ENCODE assay signal across 16 cellular contexts in the genomic region with DNA sequence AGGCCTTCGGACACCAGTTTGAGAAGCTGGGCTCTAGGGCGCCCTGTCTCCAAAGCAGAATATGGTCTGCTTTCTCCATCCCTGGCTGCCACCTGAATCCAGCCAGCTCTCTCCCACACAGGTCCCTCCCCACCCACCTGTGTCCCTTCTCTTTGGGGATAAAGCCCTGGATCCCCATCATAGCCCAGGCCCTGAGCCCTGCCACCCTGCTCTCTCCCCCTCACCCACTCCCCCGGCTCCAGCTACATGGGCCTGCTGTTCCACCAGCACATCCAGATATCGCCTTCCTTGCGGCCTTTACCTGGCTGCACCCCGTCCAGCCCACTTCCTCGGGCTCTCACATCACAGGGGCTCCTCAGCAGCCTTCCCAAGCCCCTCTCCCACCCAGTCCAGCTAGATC. TPM values are rescaled to one million over a fixed set of nuclear protein-coding genes. Genes with fewer than 3 reads are reported as not detected.
DNase-seq lines count a peak whose midpoint lies in the region; ATAC-seq, FAIRE-seq and TF ChIP-seq lines count a peak whose summit lies in the region.
"Had no signal": no experiment of that assay in that cellular context is flagged by ENCODE, and none has a peak within 500 bp of the region (broad histone marks: within the 10 kb centered on the region; RNA-seq: fewer than 3 reads in every experiment).

No MANE protein-coding gene starts in this region.

- intact Hi-C loops in left ventricle myocardium inferior (cut with micrococcal nuclease) (no loop called here), left cardiac atrium (cut with DNase I) (no loop called here), K562 (cut with micrococcal nuclease) (no loop called here), vagina (cut with DNase I) (no loop called here)

- peaks cover 95% of the 10 kb centered on the region for H3K79me2 ChIP-seq in K562 (ENCODE audit: control insufficient read depth, insufficient read depth, low read length)

- no peaks in the 10 kb centered on the region; the same call in 1 of the 2 replicates for H4K20me1 ChIP-seq in K562 (replicated peaks; ENCODE audit: control insufficient read depth, insufficient read depth, low read length)

- peaks cover 41 to 51% of the 10 kb centered on the region in 2 donors for H3K4me1 Mint-ChIP-seq in natural killer cell treated with Interleukin-12 subunit alpha and Interleukin-12 subunit beta and Interleukin-15 and Interleukin-18, amount 100 ng/mL, for 72 hours (ENCODE audit: low read depth in 2 of 2)

- H3K9me3 ChIP-seq in left ventricle myocardium inferior (replicated peaks): no peaks in the 10 kb centered on the region
- H3K9me3 ChIP-seq in K562 (replicated peaks; ENCODE audit: control insufficient read depth, insufficient read depth, low read depth, low read length): no peaks in the 10 kb centered on the region
- no peaks in the 10 kb centered on the region for H3K9me3 ChIP-seq in vagina
- H3K9me3 ChIP-seq: adrenal gland, heart right ventricle had no signal

- CTCF ChIA-PET in K562 (lab: Yijun Ruan, JAX; ENCODE audit: low intra/inter-chr PET ratio): no interaction called here

- H3K4me1 ChIP-seq in left ventricle myocardium inferior (peaks cover 97% of the 10 kb centered on the region), K562 (replicated peaks in 1 of 2; ENCODE audit: control insufficient read depth in 2 of 2, insufficient read depth in 2 of 2, low read length in 2 of 2) (peaks cover 65 to 76% of the 10 kb centered on the region in 2 experiments), vagina (peaks cover 89% of the 10 kb centered on the region), foreskin keratinocyte (peaks cover 14% of the 10 kb centered on the region)

- H3K36me3 ChIP-seq in left ventricle myocardium inferior: peaks cover under 1% of the 10 kb centered on the region
- H3K36me3 ChIP-seq in K562 (ENCODE audit: control insufficient read depth, insufficient read depth, low read length): peaks cover 44% of the 10 kb centered on the region
- no peaks in the 10 kb centered on the region for H3K36me3 ChIP-seq in vagina
- H3K36me3 ChIP-seq: adrenal gland had no signal

- H3K27me3 ChIP-seq in left ventricle myocardium inferior (ENCODE audit: low read depth) (no peaks in the 10 kb centered on the region), K562 (ENCODE audit: control insufficient read depth in 2 of 2, insufficient read depth in 2 of 2, low read length in 2 of 2) (no peaks in the 10 kb centered on the region), vagina (no peaks in the 10 kb centered on the region), foreskin keratinocyte (no peaks in the 10 kb centered on the region)
- H3K27me3 ChIP-seq: adrenal gland, heart right ventricle had no signal

- DNase-seq in left ventricle myocardium inferior: no peak
- DNase-seq in left cardiac atrium: no peak
- DNase-seq in K562 (ENCODE audit: extremely low read depth in 1 of 4, low spot score in 3 of 4): no peak
- no peak for DNase-seq in natural killer cell treated with Interleukin-12 subunit alpha and Interleukin-12 subunit beta and Interleukin-15 and Interleukin-18, amount 100 ng/mL, for 72 hours (ENCODE audit: low spot score)
- no peak for DNase-seq in vagina (ENCODE audit: extremely low spot score in 2 of 2)
- no peak for DNase-seq in foreskin keratinocyte
- DNase-seq in stimulated activated CD4-positive, alpha-beta T cell treated with anti-CD3 and anti-CD28 coated beads, Interleukin-12 subunit alpha, Interleukin-12 subunit beta, amount 100 ng/mL, for 4 hours: no peak
- DNase-seq: adrenal gland; heart right ventricle; NCI-H1436; stimulated activated CD4-positive, alpha-beta T cell treated with anti-CD3 and anti-CD28 coated beads, Interleukin-4, amount 100 ng/mL, for 1 hour had no signal

- TF ChIP-seq CTCF in left ventricle myocardium inferior (IDR thresholded peaks at IDR 0.05; ENCODE audit: borderline replicate concordance) (no peak), K562 (IDR thresholded peaks at IDR 0.05 in 2 of 3, conservative IDR thresholded peaks at IDR 0.05 in 1 of 3; ENCODE audit: insufficient read depth in 2 of 3, low read depth in 1 of 3, low read length in 3 of 3) (no peak), vagina (IDR thresholded peaks at IDR 0.05) (no peak), foreskin keratinocyte (conservative IDR thresholded peaks at IDR 0.05) (no peak)

- no peaks in the 10 kb centered on the region for H3K27me3 Mint-ChIP-seq in natural killer cell treated with Interleukin-12 subunit alpha and Interleukin-12 subunit beta and Interleukin-15 and Interleukin-18, amount 100 ng/mL, for 72 hours

- H2AFZ ChIP-seq in K562 (ENCODE audit: low read depth, low read length): no peak overlapping the region

- POLR2A ChIA-PET in K562 (lab: Yijun Ruan, JAX): interaction anchor here (0.9 kb wide), 1 partner anchor 9 kb away, joined by 4 read pairs; no protein-coding TSS in a partner anchor

- no peak overlapping the region for H3K4me3 Mint-ChIP-seq in natural killer cell treated with Interleukin-12 subunit alpha and Interleukin-12 subunit beta and Interleukin-15 and Interleukin-18, amount 100 ng/mL, for 72 hours

- BruUV-seq in K562 (replicated peaks; lab: Mats Ljungman, UMichigan): no TSS peak

- H3K4me3 ChIP-seq in left ventricle myocardium inferior: no peak overlapping the region
- H3K4me3 ChIP-seq in K562: no peak overlapping the region
- H3K4me3 ChIP-seq in vagina: peak overlapping the region in 1 of 2 donors; percentile 51
- H3K4me3 ChIP-seq: adrenal gland, heart right ventricle had no signal

- 85% methylated on average over 7 of the region's 7 CpGs for WGBS in K562 (ENCODE audit: insufficient coverage, low coverage, missing lambda C conversion rate)

- no peak for FAIRE-seq in K562 (lab: Jason Lieb, UNC)

- peak overlapping the region; percentile 35 to 64 for H3K27ac Mint-ChIP-seq in natural killer cell treated with Interleukin-12 subunit alpha and Interleukin-12 subunit beta and Interleukin-15 and Interleukin-18, amount 100 ng/mL, for 72 hours

- in situ Hi-C loops in K562 (cut with MboI): no loop called here

- no peak for ATAC-seq in left cardiac atrium
- no peak for ATAC-seq in K562
- no peak for ATAC-seq in natural killer cell treated with Interleukin-12 subunit alpha and Interleukin-12 subunit beta and Interleukin-15 and Interleukin-18, amount 100 ng/mL, for 72 hours
- ATAC-seq in GM21360 (IDR thresholded peaks at IDR 0.05; ENCODE audit: unreplicated experiment): no peak
- ATAC-seq in foreskin keratinocyte: no peak
- ATAC-seq: heart right ventricle had no signal

- peak overlapping the region; percentile 95 for H3K27ac ChIP-seq in left ventricle myocardium inferior (replicated peaks)
- peak overlapping the region; percentile 34 for H3K27ac ChIP-seq in K562 (ENCODE audit: extremely low read depth, low read depth, low read length)
- H3K27ac ChIP-seq in vagina: peak overlapping the region; percentile 73
- H3K27ac ChIP-seq in foreskin keratinocyte: no peak overlapping the region

- TF ChIP-seq POLR2A in K562 (conservative IDR thresholded peaks at IDR 0.05) (no peak), vagina (IDR thresholded peaks at IDR 0.05) (no peak)

- TF ChIP-seq EP300 in K562 (IDR thresholded peaks at IDR 0.05; ENCODE audit: low read length): no peak

- no peaks in the 10 kb centered on the region for H3K9me3 Mint-ChIP-seq in natural killer cell treated with Interleukin-12 subunit alpha and Interleukin-12 subunit beta and Interleukin-15 and Interleukin-18, amount 100 ng/mL, for 72 hours

- TF ChIP-seq RAD21 in K562 (CRISPR knock-in tag; conservative IDR thresholded peaks at IDR 0.05 in 1 of 2, IDR thresholded peaks at IDR 0.05 in 1 of 2): no peak

- H3K9ac ChIP-seq in K562 (ENCODE audit: insufficient read depth in 1 of 2, low read depth in 2 of 2, low read length in 2 of 2): peak overlapping the region in 1 of 2 experiments; percentile 65; a peak in 2 of 4 replicates

- no peak overlapping the region for H3K4me2 ChIP-seq in K562 (ENCODE audit: insufficient read depth, low read length)

- no peaks in the 10 kb centered on the region for H3K36me3 Mint-ChIP-seq in natural killer cell treated with Interleukin-12 subunit alpha and Interleukin-12 subunit beta and Interleukin-15 and Interleukin-18, amount 100 ng/mL, for 72 hours

- peaks cover 5% of the 10 kb centered on the region for H3K9me1 ChIP-seq in K562 (ENCODE audit: control insufficient read depth, insufficient read depth, low read length)

RNA-seq across cellular contexts. Expression of a gene that starts 7.8 kb away (rescaled TPM):
- 107 TPM for total RNA-seq in left ventricle myocardium inferior
- total RNA-seq in left cardiac atrium: 100 to 1,000 TPM; 110 to 119 TPM
- 290 and 653 TPM in 2 replicates for total RNA-seq in K562 (2011; cell fraction: chromatin; rRNA removed; ENCODE audit: low replicate concordance)
- total RNA-seq in K562 (2011; cell fraction: nucleolus; rRNA removed): 340 and 358 TPM in 2 replicates
- total RNA-seq in K562 (2011; cell fraction: nucleoplasm; rRNA removed): 338 and 343 TPM in 2 replicates
- 61.1 and 83.7 TPM in 2 replicates for total RNA-seq in K562 (2014; rRNA removed)
- 44.7 and 55.7 TPM in 2 replicates for total RNA-seq in K562 (2014; rRNA removed; fragmentation: Illumina TruSeq; extraction: Trizol)
- 67.4 and 67.7 TPM in 2 replicates for total RNA-seq in K562 (2015; rRNA removed; fragmentation: Illumina TruSeq; extraction: Trizol)
- 120 and 127 TPM in 2 replicates for total RNA-seq in K562 (2021)
- 90.8 and 133 TPM in 2 replicates for polyA plus RNA-seq in K562 (2011; rRNA removed)
- 112 and 119 TPM in 2 replicates for polyA plus RNA-seq in K562 (2011; cell fraction: cytosol; rRNA removed)
- 493 and 545 TPM in 2 replicates for polyA plus RNA-seq in K562 (2011; cell fraction: nucleus; rRNA removed)
- polyA plus RNA-seq in K562 (2012): 76.0 and 79.7 TPM in 2 replicates
- 108 and 132 TPM in 2 replicates for polyA plus RNA-seq in K562 (2014; fragmentation: Illumina TruSeq; extraction: Trizol)
- 1 to 10 TPM; 1.1 TPM for polyA plus RNA-seq in K562 (2014; fragmentation: Nextera tagmentation; extraction: Ambion mirVana)
- 85.4 and 108 TPM in 2 replicates for polyA plus RNA-seq in K562 (2014; rRNA removed)
- polyA minus RNA-seq in K562 (2011; rRNA and poly(A)+ RNA removed): 47.0 and 54.6 TPM in 2 replicates
- polyA minus RNA-seq in K562 (2011; cell fraction: cytosol; rRNA and poly(A)+ RNA removed): 48.0 and 50.7 TPM in 2 replicates
- polyA minus RNA-seq in K562 (2011; cell fraction: nucleus; rRNA and poly(A)+ RNA removed): 66.6 and 101 TPM in 2 replicates
- total RNA-seq in natural killer cell treated with Interleukin-12 subunit alpha and Interleukin-12 subunit beta and Interleukin-15 and Interleukin-18, amount 100 ng/mL, for 72 hours: 100 to 1,000 TPM; 131 to 180 TPM
- 105 TPM for total RNA-seq in vagina
- 110 and 111 TPM in 2 replicates for total RNA-seq in foreskin keratinocyte
- 81.6 and 89.1 TPM in 2 replicates for polyA plus RNA-seq in foreskin keratinocyte

RNA-seq across cellular contexts. Expression of a gene that starts 50.9 kb away (rescaled TPM):
- 0.30 TPM for total RNA-seq in left ventricle myocardium inferior
- under 1 TPM; 0.15 to 0.31 TPM for total RNA-seq in left cardiac atrium
- total RNA-seq in K562 (2011; cell fraction: chromatin; rRNA removed; ENCODE audit: low replicate concordance): 0.21 TPM in 1 of 2 replicates, not detected in the other
- not detected in 2 replicates for total RNA-seq in K562 (2011; cell fraction: nucleolus; rRNA removed)
- total RNA-seq in K562 (2011; cell fraction: nucleoplasm; rRNA removed): not detected in 2 replicates
- 0.08 TPM in 1 of 2 replicates, not detected in the other for total RNA-seq in K562 (2014; rRNA removed)
- not detected in 2 replicates for total RNA-seq in K562 (2014; rRNA removed; fragmentation: Illumina TruSeq; extraction: Trizol)
- not detected in 2 replicates for total RNA-seq in K562 (2015; rRNA removed; fragmentation: Illumina TruSeq; extraction: Trizol)
- total RNA-seq in K562 (2021): not detected in 2 replicates
- 0.04 TPM in 1 of 2 replicates, not detected in the other for polyA plus RNA-seq in K562 (2011; rRNA removed)
- polyA plus RNA-seq in K562 (2011; cell fraction: cytosol; rRNA removed): 0.03 and 0.21 TPM in 2 replicates
- polyA plus RNA-seq in K562 (2011; cell fraction: nucleus; rRNA removed): 0.09 and 0.24 TPM in 2 replicates
- polyA plus RNA-seq in K562 (2012): 0.14 TPM in 1 of 2 replicates, not detected in the other
- polyA plus RNA-seq in K562 (2014; fragmentation: Illumina TruSeq; extraction: Trizol): not detected in 2 replicates
- not detected for polyA plus RNA-seq in K562 (2014; fragmentation: Nextera tagmentation; extraction: Ambion mirVana)
- 0.19 and 0.32 TPM in 2 replicates for polyA plus RNA-seq in K562 (2014; rRNA removed)
- not detected in 2 replicates for polyA minus RNA-seq in K562 (2011; rRNA and poly(A)+ RNA removed)
- polyA minus RNA-seq in K562 (2011; cell fraction: cytosol; rRNA and poly(A)+ RNA removed): not detected in 2 replicates
- polyA minus RNA-seq in K562 (2011; cell fraction: nucleus; rRNA and poly(A)+ RNA removed): not detected in 2 replicates
- under 1 TPM in 1 of 2 donors, not detected in 1; 0.98 TPM for total RNA-seq in natural killer cell treated with Interleukin-12 subunit alpha and Interleukin-12 subunit beta and Interleukin-15 and Interleukin-18, amount 100 ng/mL, for 72 hours
- not detected for total RNA-seq in vagina
- 0.11 and 0.24 TPM in 2 replicates for total RNA-seq in foreskin keratinocyte
- polyA plus RNA-seq in foreskin keratinocyte: 0.29 and 0.38 TPM in 2 replicates
- total RNA-seq: H4, heart right ventricle had no signal

RNA-seq across cellular contexts. Expression of a gene that starts 59.2 kb away (rescaled TPM):
- total RNA-seq in left ventricle myocardium inferior (not detected), left cardiac atrium (not detected), K562 (2014; rRNA removed) (not detected in 2 replicates), K562 (2014; rRNA removed; fragmentation: Illumina TruSeq; extraction: Trizol) (not detected in 2 replicates), K562 (2015; rRNA removed; fragmentation: Illumina TruSeq; extraction: Trizol) (not detected in 2 replicates), K562 (2021) (not detected in 2 replicates), vagina (not detected), foreskin keratinocyte (not detected in 2 replicates)
- not detected in 2 replicates for total RNA-seq in K562 (2011; cell fraction: chromatin; rRNA removed; ENCODE audit: low replicate concordance)
- 0.33 TPM in 1 of 2 replicates, not detected in the other for total RNA-seq in K562 (2011; cell fraction: nucleolus; rRNA removed)
- not detected in 2 replicates for total RNA-seq in K562 (2011; cell fraction: nucleoplasm; rRNA removed)
- polyA plus RNA-seq in K562 (2011; rRNA removed) (0.03 and 0.14 TPM in 2 replicates), K562 (2014; fragmentation: Illumina TruSeq; extraction: Trizol) (not detected in 2 replicates), K562 (2014; fragmentation: Nextera tagmentation; extraction: Ambion mirVana) (under 1 TPM in 1 of 2 experiments, not detected in 1; 0.06 TPM), K562 (2014; rRNA removed) (not detected in 2 replicates), foreskin keratinocyte (not detected in 2 replicates)
- polyA plus RNA-seq in K562 (2011; cell fraction: cytosol; rRNA removed): 0.01 TPM in 1 of 2 replicates, not detected in the other
- polyA plus RNA-seq in K562 (2011; cell fraction: nucleus; rRNA removed): 0.18 TPM in 1 of 2 replicates, not detected in the other
- 0.04 TPM in 1 of 2 replicates, not detected in the other for polyA plus RNA-seq in K562 (2012)
- polyA minus RNA-seq in K562 (2011; rRNA and poly(A)+ RNA removed): not detected in 2 replicates
- polyA minus RNA-seq in K562 (2011; cell fraction: cytosol; rRNA and poly(A)+ RNA removed): not detected in 2 replicates
- polyA minus RNA-seq in K562 (2011; cell fraction: nucleus; rRNA and poly(A)+ RNA removed): not detected in 2 replicates
- not detected for total RNA-seq in natural killer cell treated with Interleukin-12 subunit alpha and Interleukin-12 subunit beta and Interleukin-15 and Interleukin-18, amount 100 ng/mL, for 72 hours
- total RNA-seq: H4, heart right ventricle, OCI-LY7 had no signal
- polyA plus RNA-seq: AG04450, esophagus, heart right ventricle had no signal
